In the genomic region with DNA sequence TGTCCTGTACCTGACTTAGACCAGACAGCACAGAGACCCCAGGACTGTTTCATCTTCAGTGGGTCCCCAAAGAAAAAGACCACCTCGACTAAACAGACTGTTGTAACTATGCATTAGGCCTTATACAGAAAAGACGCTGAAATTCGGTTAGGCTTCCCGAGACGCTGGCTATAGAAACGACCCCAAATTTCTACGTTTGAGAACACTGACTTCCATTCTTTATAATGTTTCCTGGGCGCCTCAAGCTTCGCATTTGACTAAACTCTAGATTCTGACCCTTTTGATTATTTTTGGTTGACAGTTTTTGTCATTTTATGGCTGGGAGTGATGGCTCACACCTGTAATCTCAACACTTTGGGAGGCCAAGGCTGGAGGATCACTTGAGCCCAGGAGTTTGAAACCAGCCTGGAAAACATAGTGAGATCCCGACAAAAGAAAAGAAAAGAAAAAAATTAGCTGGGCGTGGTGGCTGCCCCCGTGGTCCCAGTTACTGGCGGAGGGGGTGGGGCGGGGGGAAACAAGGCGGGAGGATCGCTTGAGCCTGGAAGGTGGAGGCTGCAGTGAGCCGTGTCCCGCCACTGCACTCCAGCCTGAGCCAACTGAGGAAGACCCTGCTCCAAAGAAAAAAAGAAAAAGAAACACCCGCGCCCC, we compare ENCODE assay signal across 8 cellular contexts. TPM values are rescaled to one million over a fixed set of nuclear protein-coding genes. Genes with fewer than 3 reads are reported as not detected.
A peak's percentile ranks its signal among the peaks of the same experiment; 100 is the strongest.
DNase-seq lines count a peak whose midpoint lies in the region; ATAC-seq, FAIRE-seq and TF ChIP-seq lines count a peak whose summit lies in the region.

No MANE protein-coding gene starts in this region.

- TSS peak; percentile 85 for BruUV-seq in GM12878 (replicated peaks; lab: Mats Ljungman, UMichigan)

- no peak for TF ChIP-seq CTCF in GM12878 (IDR thresholded peaks at IDR 0.05 in 2 of 3, conservative IDR thresholded peaks at IDR 0.05 in 1 of 3; ENCODE audit: control insufficient read depth in 2 of 3, extremely low read depth in 1 of 3, insufficient read depth in 1 of 3, low read depth in 3 of 3, low read length in 3 of 3)
- TF ChIP-seq CTCF in lower leg skin (IDR thresholded peaks at IDR 0.05): no peak
- no peak for TF ChIP-seq CTCF in transverse colon (IDR thresholded peaks at IDR 0.05)

- no peaks in the 10 kb centered on the region for H3K9me3 Mint-ChIP-seq in activated T-cell treated with anti-CD3 and anti-CD28 coated beads, Interleukin-2, amount 50 U/mL, for 4 hours

- CTCF ChIA-PET in GM12878 (lab: Yijun Ruan, JAX): no interaction called here

- H3K27me3 ChIP-seq in GM12878 (replicated peaks in 1 of 2; ENCODE audit: control insufficient read depth in 2 of 2, insufficient read depth in 2 of 2, low read length in 1 of 2): no peaks in the 10 kb centered on the region
- no peaks in the 10 kb centered on the region for H3K27me3 ChIP-seq in transverse colon

- H2AFZ ChIP-seq in GM12878 (ENCODE audit: control insufficient read depth, low read depth, low read length): peak overlapping the region; percentile 69

- peak overlapping the region; percentile 82 for H3K9ac ChIP-seq in GM12878 (ENCODE audit: control insufficient read depth, insufficient read depth, low read length)

- H3K4me2 ChIP-seq in GM12878 (ENCODE audit: control insufficient read depth, insufficient read depth): peak overlapping the region; percentile 84

- H3K4me1 Mint-ChIP-seq in activated T-cell treated with anti-CD3 and anti-CD28 coated beads, Interleukin-2, amount 50 U/mL, for 4 hours (ENCODE audit: low read depth): peaks cover 41% of the 10 kb centered on the region

- H3K4me3 ChIP-seq in GM12878 (peak overlapping the region; percentile 84), lower leg skin (ENCODE audit: low read depth, poor library complexity, severe bottlenecking) (peak overlapping the region; percentile 70), transverse colon (peak overlapping the region; percentile 70 to 99 (median 84))

- FAIRE-seq in GM12878 (lab: Jason Lieb, UNC): no peak

- SMC1A ChIA-PET in GM12878 (lab: Charles Lee; ENCODE audit: uncharacterized antibody, unreplicated experiment): no interaction called here

- no peak for TF ChIP-seq RAD21 in GM12878 (IDR thresholded peaks at IDR 0.05; ENCODE audit: insufficient read depth, low read depth, low read length)

- RAD21 ChIA-PET in GM12878 (lab: Charles Lee; ENCODE audit: unreplicated experiment): no interaction called here

- no peak for TF ChIP-seq EP300 in GM12878 (IDR thresholded peaks at IDR 0.05; ENCODE audit: borderline replicate concordance in 1 of 2, control insufficient read depth in 1 of 2, low read depth in 2 of 2, low read length in 2 of 2)
- TF ChIP-seq EP300 in transverse colon (IDR thresholded peaks at IDR 0.05; ENCODE audit: low read depth): no peak

- H3K4me1 ChIP-seq in GM12878 (ENCODE audit: control insufficient read depth, insufficient read depth, low read length) (peaks cover 3% of the 10 kb centered on the region; the same call in 1 of the 2 replicates), transverse colon (peaks cover 11 to 46% (median 27%) of the 10 kb centered on the region in 4 donors)

- TF ChIP-seq POLR2A in GM12878 (IDR thresholded peaks at IDR 0.05; ENCODE audit: low read depth, low read length) (no peak), lower leg skin (IDR thresholded peaks at IDR 0.05) (no peak), transverse colon (IDR thresholded peaks at IDR 0.05) (no peak)

- peaks cover 2% of the 10 kb centered on the region for H3K36me3 Mint-ChIP-seq in activated T-cell treated with anti-CD3 and anti-CD28 coated beads, Interleukin-2, amount 50 U/mL, for 4 hours (ENCODE audit: insufficient read depth)

- no peaks in the 10 kb centered on the region for H3K27me3 Mint-ChIP-seq in activated T-cell treated with anti-CD3 and anti-CD28 coated beads, Interleukin-2, amount 50 U/mL, for 4 hours (ENCODE audit: low read depth)

- peak overlapping the region; percentile 79 for H3K27ac ChIP-seq in GM12878 (ENCODE audit: control insufficient read depth, insufficient read depth)
- peak overlapping the region; percentile 89 to 100 (median 97) for H3K27ac ChIP-seq in transverse colon

- 35% methylated on average over 18 of the region's 20 CpGs for WGBS in GM12878 (ENCODE audit: insufficient coverage, insufficient replicate concordance, low lambda C conversion rate, missing lambda C conversion rate)
- WGBS in lower leg skin, 2 donors: 37 to 38% methylated on average over 20 of the region's 20 CpGs
- 36 to 59% methylated on average over 10 to 20 of the region's 20 CpGs for WGBS in transverse colon (ENCODE audit: low coverage in 1 of 2), 2 donors

- no peak for ATAC-seq in activated T-cell treated with anti-CD3 and anti-CD28 coated beads, Interleukin-2, amount 50 U/mL, for 4 hours
- ATAC-seq in GM12878: no peak

- intact Hi-C loops in GM12878 (cut with micrococcal nuclease; ENCODE audit: unreplicated experiment) (no loop called here), lower leg skin (cut with DNase I; ENCODE audit: low total_unique reads) (no loop called here), transverse colon (cut with DNase I; ENCODE audit: low total_unique reads) (no loop called here)

- H3K36me3 ChIP-seq in GM12878 (ENCODE audit: control insufficient read depth in 2 of 2, insufficient read depth in 2 of 2, low read length in 1 of 2): no peaks in the 10 kb centered on the region
- no peaks in the 10 kb centered on the region for H3K36me3 ChIP-seq in transverse colon

- POLR2A ChIA-PET in GM12878 (lab: Charles Lee): interaction anchor here (1.2 to 1.6 kb wide), 2 partner anchors 9 to 90 kb away, joined by 3 to 5 read pairs; no protein-coding TSS in a partner anchor

- no peak for DNase-seq in activated T-cell treated with anti-CD3 and anti-CD28 coated beads, Interleukin-2, amount 50 U/mL, for 4 hours
- DNase-seq in activated T-cell treated with anti-CD3 and anti-CD28 coated beads, Interleukin-2, amount 50 U/mL, for 1 hour: no peak
- DNase-seq in GM12878 (ENCODE audit: low read depth, low spot score) (no peak), lower leg skin (ENCODE audit: low spot score in 2 of 2) (no peak), transverse colon (peak; percentile 24), HCEC 1CT (no peak), NCI-H510A treated with DMSO at 0.1 percent for 48 hours (lab: John Stamatoyannopoulos, UW) (no peak), GOT3 (lab: John Stamatoyannopoulos, UW) (no peak)

- H3K9me3 ChIP-seq in GM12878 (replicated peaks; ENCODE audit: control insufficient read depth, insufficient read depth, low read length) (no peaks in the 10 kb centered on the region), transverse colon (no peaks in the 10 kb centered on the region)

- H3K4me3 Mint-ChIP-seq in activated T-cell treated with anti-CD3 and anti-CD28 coated beads, Interleukin-2, amount 50 U/mL, for 4 hours: peak overlapping the region; percentile 87

- peaks cover 49% of the 10 kb centered on the region for H3K79me2 ChIP-seq in GM12878 (ENCODE audit: control insufficient read depth, insufficient read depth, low read length)

- in situ Hi-C loops in GM12878 (cut with MboI): no loop called here
- in situ Hi-C loops in transverse colon (cut with MboI; ENCODE audit: low pct_ligation_motif_present in 1 of 4, low pct_unique_long_range_greater_than_20kb in 1 of 4, low sequenced_read_pairs in 3 of 4): no loop called here

- no peaks in the 10 kb centered on the region for H4K20me1 ChIP-seq in GM12878 (ENCODE audit: control insufficient read depth, insufficient read depth)

TF ChIP-seq in GM12878, 131 proteins besides CTCF, POLR2A, EP300 and RAD21:
- TF ChIP-seq TBL1XR1 (IDR thresholded peaks at IDR 0.05; ENCODE audit: low read depth, low read length): no peak
TF ChIP-seq in GM12878: peak in this region for 0.

RNA-seq across cellular contexts. Expression of gene TRAPPC10, which starts 0.9 kb away (rescaled TPM):
- total RNA-seq in activated T-cell treated with anti-CD3 and anti-CD28 coated beads, Interleukin-2, amount 50 U/mL, for 4 hours: 10 to 100 TPM; 43.0 to 48.1 (median 44.8) TPM
- 156 and 162 TPM in 2 replicates for total RNA-seq in GM12878 (2013; cell fraction: nucleolus; rRNA removed)
- total RNA-seq in GM12878 (2014; rRNA removed) (31.0 and 40.9 TPM in 2 replicates), GM12878 (2014; rRNA removed; fragmentation: Illumina TruSeq; extraction: Trizol) (27.5 and 28.9 TPM in 2 replicates), GM12878 (2021) (34.4 and 39.6 TPM in 2 replicates), lower leg skin (10 to 100 TPM; 20.9 to 31.9 (median 31.2) TPM), transverse colon (10 to 100 TPM; 71.0 to 81.5 (median 79.8) TPM)
- 12.1 TPM for polyA plus RNA-seq in GM12878 (2011; ENCODE audit: low read depth)
- polyA plus RNA-seq in GM12878 (2011; rRNA removed) (24.5 and 38.7 TPM in 2 replicates), GM12878 (2014; fragmentation: Illumina TruSeq; extraction: Trizol) (33.9 and 34.8 TPM in 2 replicates), GM12878 (2014; fragmentation: Nextera tagmentation; extraction: Ambion mirVana) (1 to 10 TPM; 1.1 to 2.5 TPM), GM12878 (2014; rRNA removed) (27.5 and 28.4 TPM in 2 replicates), GM12878 (2016; fragmentation: Nextera tagmentation; extraction: Ambion mirVana) (10 to 100 TPM in 1 of 2 experiments, 1 to 10 TPM in 1; 5.9 to 14.3 TPM)
- polyA plus RNA-seq in GM12878 (2011; cell fraction: cytosol; rRNA removed): 28.0 and 29.3 TPM in 2 replicates
- 85.3 and 93.6 TPM in 2 replicates for polyA plus RNA-seq in GM12878 (2011; cell fraction: nucleus; rRNA removed)
- 15.4 and 19.3 TPM in 2 replicates for polyA plus RNA-seq in GM12878 (2012)
- 35.3 and 39.6 TPM in 2 replicates for polyA minus RNA-seq in GM12878 (2011; rRNA and poly(A)+ RNA removed)
- 18.2 and 19.4 TPM in 2 replicates for polyA minus RNA-seq in GM12878 (2011; cell fraction: cytosol; rRNA and poly(A)+ RNA removed)
- polyA minus RNA-seq in GM12878 (2011; cell fraction: nucleus; rRNA and poly(A)+ RNA removed): 28.7 and 56.4 TPM in 2 replicates
